In the genomic region with DNA sequence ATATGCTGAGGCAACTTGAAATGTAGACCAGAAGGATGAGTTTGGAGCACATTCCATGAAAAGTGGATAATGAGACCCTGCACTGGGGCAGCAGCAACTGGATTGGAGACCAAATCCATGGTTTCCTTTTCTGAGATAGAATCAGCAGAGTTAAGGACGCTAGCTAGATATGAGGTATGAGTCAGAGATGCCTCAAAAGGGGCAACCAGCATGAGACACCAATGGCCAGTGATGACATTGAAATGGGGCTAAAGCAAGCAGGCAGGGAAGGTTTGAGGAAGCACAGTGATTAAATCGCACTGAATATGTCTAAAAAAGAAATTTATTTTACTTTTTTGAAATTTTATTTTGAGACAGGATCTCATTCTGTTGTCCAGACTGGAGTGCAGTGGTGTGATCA, we compare ENCODE assay signal across 17 cellular contexts.
DNase-seq lines count a peak whose midpoint lies in the region; ATAC-seq and TF ChIP-seq lines count a peak whose summit lies in the region.
"Had no signal": no experiment of that assay in that cellular context is flagged by ENCODE, and none has a peak within 500 bp of the region (broad histone marks: within the 10 kb centered on the region; RNA-seq: fewer than 3 reads in every experiment).

No MANE protein-coding gene starts in this region.

- H3K4me2 ChIP-seq in SK-N-SH, result no peak overlapping the region

- H2AFZ ChIP-seq in SK-N-SH (ENCODE audit: low read depth), result no peak overlapping the region; the same call in 1 of the 2 replicates

- no peak for TF ChIP-seq POLR2A in NB4 (IDR thresholded peaks at IDR 0.05; ENCODE audit: extremely low read depth, insufficient read length)

- H3K27me3 Mint-ChIP-seq in activated T-helper 17 cell treated with anti-CD3 and anti-CD28 coated beads, Interleukin-2, amount 50 U/mL, for 72 hours, result no peaks in the 10 kb centered on the region

- DNase-seq in SK-N-SH (no peak), NB4 (ENCODE audit: low read depth) (peak; percentile 21), foreskin keratinocyte (no peak), activated T-cell treated with anti-CD3 and anti-CD28 coated beads for 4 hours (no peak), NCI-H510A treated with DMSO at 0.1 percent for 48 hours (lab: John Stamatoyannopoulos, UW) (no peak)
- DNase-seq: 8988T; KG1; NCI-H1436; NCI-H2227 treated with DMSO at 0.1 percent for 48 hours; NCI-H526 treated with DMSO at 0.1 percent for 48 hours; NK-92 treated with Interleukin-12 subunit alpha and Interleukin-12 subunit beta, amount 100 ng/mL, for 24 hours; OCI-M1 had no signal

- no peak for TF ChIP-seq EP300 in SK-N-SH (IDR thresholded peaks at IDR 0.05; ENCODE audit: borderline replicate concordance in 1 of 2, low read depth in 1 of 2, low read length in 1 of 2)

- H3K27ac Mint-ChIP-seq in activated T-helper 17 cell treated with anti-CD3 and anti-CD28 coated beads, Interleukin-2, amount 50 U/mL, for 72 hours, result no peak overlapping the region

- H3K4me1 ChIP-seq in SK-N-SH (ENCODE audit: control insufficient read depth in 1 of 2, insufficient read depth in 2 of 2, low read depth in 1 of 2, low read length in 1 of 2) (no peaks in the 10 kb centered on the region; a peak in 1 of 4 replicates), foreskin keratinocyte (peaks cover 11% of the 10 kb centered on the region)

- H3K9ac ChIP-seq in SK-N-SH, result no peak overlapping the region
- H3K9ac ChIP-seq: BLaER1 treated with 17β-estradiol and CSF1 and Interleukin-3, amounts not matched to agents 10 nM and 100 nM had no signal

- no peaks in the 10 kb centered on the region for H3K4me1 Mint-ChIP-seq in activated T-helper 17 cell treated with anti-CD3 and anti-CD28 coated beads, Interleukin-2, amount 50 U/mL, for 72 hours

- H3K36me3 Mint-ChIP-seq in activated T-helper 17 cell treated with anti-CD3 and anti-CD28 coated beads, Interleukin-2, amount 50 U/mL, for 72 hours (ENCODE audit: low read depth), result no peaks in the 10 kb centered on the region

- H3K4me3 ChIP-seq in SK-N-SH (ENCODE audit: low read depth in 2 of 2, low read length in 1 of 2) (no peak overlapping the region), NB4 (ENCODE audit: low read depth, low read length) (no peak overlapping the region)
- H3K4me3 ChIP-seq: BLaER1 treated with 17β-estradiol and CSF1 and Interleukin-3, amounts not matched to agents 10 nM and 100 nM had no signal

- H3F3A ChIP-seq in SK-N-SH (replicated peaks; ENCODE audit: insufficient read depth), result no peaks in the 10 kb centered on the region

- TF ChIP-seq CTCF in SK-N-SH (IDR thresholded peaks at IDR 0.05) (no peak), NB4 (IDR thresholded peaks at IDR 0.05; ENCODE audit: low read depth, low read length) (no peak), foreskin keratinocyte (conservative IDR thresholded peaks at IDR 0.05) (no peak)

- H3K9me2 ChIP-seq in SK-N-SH, result no peaks in the 10 kb centered on the region

- 11% methylated on average over 2 of the region's 2 CpGs for WGBS in SK-N-SH (ENCODE audit: low lambda C conversion rate)

- H3K27me3 ChIP-seq in SK-N-SH (ENCODE audit: insufficient read depth) (no peaks in the 10 kb centered on the region), foreskin keratinocyte (no peaks in the 10 kb centered on the region)
- H3K27me3 ChIP-seq: BLaER1 treated with 17β-estradiol and CSF1 and Interleukin-3, amounts not matched to agents 10 nM and 100 nM had no signal

- CTCF ChIA-PET in SK-N-SH (lab: Yijun Ruan, JAX), result no interaction called here

- H4K20me1 ChIP-seq in SK-N-SH (ENCODE audit: insufficient read depth), result no peaks in the 10 kb centered on the region
- H4K20me1 ChIP-seq: BLaER1 treated with 17β-estradiol and CSF1 and Interleukin-3, amounts not matched to agents 10 nM and 100 nM had no signal

- no peaks in the 10 kb centered on the region for H3K9me3 ChIP-seq in SK-N-SH
- H3K9me3 ChIP-seq: BLaER1 treated with 17β-estradiol and CSF1 and Interleukin-3, amounts not matched to agents 10 nM and 100 nM had no signal

- H3K36me3 ChIP-seq in SK-N-SH (replicated peaks in 1 of 2; ENCODE audit: control insufficient read depth in 1 of 2, insufficient read depth in 2 of 2, low read length in 1 of 2), result no peaks in the 10 kb centered on the region
- H3K36me3 ChIP-seq: BLaER1 treated with 17β-estradiol and CSF1 and Interleukin-3, amounts not matched to agents 10 nM and 100 nM had no signal

- H3K79me2 ChIP-seq in SK-N-SH (ENCODE audit: insufficient read depth), result no peaks in the 10 kb centered on the region

- no peak overlapping the region for H3K4me3 Mint-ChIP-seq in activated T-helper 17 cell treated with anti-CD3 and anti-CD28 coated beads, Interleukin-2, amount 50 U/mL, for 72 hours

- peaks cover 7% of the 10 kb centered on the region for H3K9me3 Mint-ChIP-seq in activated T-helper 17 cell treated with anti-CD3 and anti-CD28 coated beads, Interleukin-2, amount 50 U/mL, for 72 hours

- no peak for ATAC-seq in SK-N-SH treated with all-trans-retinoic acid at 6 μM for 48 hours
- ATAC-seq in foreskin keratinocyte, result peak; percentile 33
- no peak for ATAC-seq in activated T-helper 17 cell treated with anti-CD3 and anti-CD28 coated beads, Interleukin-2, amount 50 U/mL, for 72 hours (replicated peaks)
- no peak for ATAC-seq in HG03342 (IDR thresholded peaks at IDR 0.05; ENCODE audit: unreplicated experiment)

- POLR2A ChIA-PET in SK-N-SH (lab: Yijun Ruan, JAX), result no interaction called here

- no peak for TF ChIP-seq RAD21 in SK-N-SH (IDR thresholded peaks at IDR 0.05; ENCODE audit: low read length)

- no peak overlapping the region for H3K27ac ChIP-seq in SK-N-SH (ENCODE audit: low read depth in 2 of 2, low read length in 1 of 2)
- no peak overlapping the region for H3K27ac ChIP-seq in foreskin keratinocyte
- H3K27ac ChIP-seq: BLaER1 treated with 17β-estradiol and CSF1 and Interleukin-3, amounts not matched to agents 10 nM and 100 nM; HL-60 had no signal

TF ChIP-seq in SK-N-SH, 30 proteins besides CTCF, POLR2A, EP300 and RAD21:
- no peak for TF ChIP-seq SMC3 (IDR thresholded peaks at IDR 0.05; ENCODE audit: low read depth, low read length)
- TF ChIP-seq FOSL2 (IDR thresholded peaks at IDR 0.05; ENCODE audit: borderline replicate concordance, low read depth), result 0 out of 2 replicates have a peak, but pooled peaks have one; percentile 4

TF ChIP-seq in SK-N-SH treated with all-trans-retinoic acid at 6 μM for 48 hours, 23 proteins besides CTCF, POLR2A, EP300 and RAD21 (continues in another document):
- TF ChIP-seq ZNF565 (CRISPR knock-in tag; conservative IDR thresholded peaks at IDR 0.05; ENCODE audit: low read depth), result no peak
- no peak for TF ChIP-seq ISL1 (CRISPR knock-in tag; IDR thresholded peaks at IDR 0.05)
- TF ChIP-seq CSDC2 (CRISPR knock-in tag; IDR thresholded peaks at IDR 0.05), result no peak
- no peak for TF ChIP-seq ZFP30 (CRISPR knock-in tag; IDR thresholded peaks at IDR 0.05)
- TF ChIP-seq TSHZ2 (CRISPR knock-in tag; IDR thresholded peaks at IDR 0.05), result no peak
- no peak for TF ChIP-seq ESRRG (CRISPR knock-in tag; IDR thresholded peaks at IDR 0.05)
- TF ChIP-seq SNAI2 (CRISPR knock-in tag; IDR thresholded peaks at IDR 0.05), result no peak
- no peak for TF ChIP-seq POU6F1 (CRISPR knock-in tag; IDR thresholded peaks at IDR 0.05; ENCODE audit: borderline replicate concordance, low read depth)
- TF ChIP-seq CREB5 (CRISPR knock-in tag; IDR thresholded peaks at IDR 0.05; ENCODE audit: low read depth), result no peak
- TF ChIP-seq TOX (CRISPR knock-in tag; IDR thresholded peaks at IDR 0.05; ENCODE audit: borderline replicate concordance), result no peak
